In genomic region chr20:24805456-24806233, GRCh38 we compare ENCODE assay signal across 21 cellular contexts.
DNase-seq lines count a peak whose midpoint lies in the region; ATAC-seq, FAIRE-seq and TF ChIP-seq lines count a peak whose summit lies in the region.
"Had no signal": no experiment of that assay in that cellular context is flagged by ENCODE, and none has a peak within 500 bp of the region (broad histone marks: within the 10 kb centered on the region; RNA-seq: fewer than 3 reads in every experiment).

No MANE protein-coding gene starts in this region.

- H3K27me3 ChIP-seq in HepG2 (ENCODE audit: control insufficient read depth in 1 of 2, insufficient read depth in 2 of 2, low read length in 2 of 2) (peaks cover 6 to 30% of the 10 kb centered on the region in 2 experiments; a peak in 4 of 5 replicates), right lobe of liver (no peaks in the 10 kb centered on the region), left lung (no peaks in the 10 kb centered on the region), neuronal stem cell (ENCODE audit: control insufficient read depth in 3 of 3, insufficient read depth in 3 of 3, low read depth in 1 of 3, low read length in 3 of 3) (no peaks in the 10 kb centered on the region), tibial nerve (no peaks in the 10 kb centered on the region)
- H3K27me3 ChIP-seq: BLaER1 had no signal

- H3K4me1 ChIP-seq in HepG2 (ENCODE audit: insufficient read depth, low read length) = no peaks in the 10 kb centered on the region
- no peaks in the 10 kb centered on the region for H3K4me1 ChIP-seq in right lobe of liver
- no peaks in the 10 kb centered on the region for H3K4me1 ChIP-seq in left lung
- H3K4me1 ChIP-seq in neuronal stem cell (ENCODE audit: control insufficient read depth in 2 of 2, insufficient read depth in 1 of 2, low read depth in 1 of 2, low read length in 2 of 2) = peaks cover 0 to 2% of the 10 kb centered on the region in 2 donors
- no peaks in the 10 kb centered on the region for H3K4me1 ChIP-seq in tibial nerve

- no peak for TF ChIP-seq RAD21 in HepG2 (CRISPR knock-in tag; IDR thresholded peaks at IDR 0.05)

- no peak overlapping the region for H3K9ac ChIP-seq in HepG2 (ENCODE audit: insufficient read depth, low read depth, low read length)
- no peak overlapping the region for H3K9ac ChIP-seq in neuronal stem cell (ENCODE audit: low read depth, low read length, poor library complexity)
- H3K9ac ChIP-seq: BLaER1, GM23248 had no signal

- no peaks in the 10 kb centered on the region for H3K79me2 ChIP-seq in HepG2 (ENCODE audit: insufficient read depth, low read length)

- H4K91ac ChIP-seq in neuronal stem cell (ENCODE audit: low read depth, low read length, poor library complexity) = no peak overlapping the region

- H3K4me2 ChIP-seq in HepG2 (ENCODE audit: low read depth, low read length) = no peak overlapping the region
- no peak overlapping the region for H3K4me2 ChIP-seq in neuronal stem cell (ENCODE audit: insufficient read depth, low read length, poor library complexity, severe bottlenecking)
- H3K4me2 ChIP-seq: BLaER1 had no signal

- H2AFZ ChIP-seq in HepG2 (ENCODE audit: low read length) (no peak overlapping the region), neuronal stem cell (ENCODE audit: low read length) (no peak overlapping the region)
- H2AFZ ChIP-seq: GM23248 had no signal

- H3K23ac ChIP-seq in neuronal stem cell (ENCODE audit: low read depth, low read length, poor library complexity) = no peak overlapping the region

- H3K4me3 ChIP-seq in HepG2 (replicated peaks in 1 of 3; ENCODE audit: insufficient read depth in 1 of 3, low read depth in 2 of 3, low read length in 3 of 3) (no peak overlapping the region), right lobe of liver (no peak overlapping the region), left lung (no peak overlapping the region), neuronal stem cell (ENCODE audit: low read length in 2 of 2) (no peak overlapping the region), tibial nerve (no peak overlapping the region)
- H3K4me3 ChIP-seq: BLaER1, GM23248 had no signal

- H3K18ac ChIP-seq in neuronal stem cell (ENCODE audit: low read length) = no peak overlapping the region

- BruUV-seq in HepG2 (replicated peaks; lab: Mats Ljungman, UMichigan) = no TSS peak

- H3K36me3 ChIP-seq in HepG2 (replicated peaks in 1 of 2; ENCODE audit: control insufficient read depth in 1 of 2, insufficient read depth in 2 of 2, low read length in 2 of 2) (no peaks in the 10 kb centered on the region), right lobe of liver (no peaks in the 10 kb centered on the region), left lung (no peaks in the 10 kb centered on the region), neuronal stem cell (replicated peaks in 1 of 2; ENCODE audit: control insufficient read depth in 2 of 2, insufficient read depth in 2 of 2, low read length in 2 of 2) (no peaks in the 10 kb centered on the region), tibial nerve (no peaks in the 10 kb centered on the region)
- H3K36me3 ChIP-seq: BLaER1 had no signal

- H2BK120ac ChIP-seq in neuronal stem cell (ENCODE audit: low read depth, low read length) = no peak overlapping the region

- H3K14ac ChIP-seq in neuronal stem cell (ENCODE audit: low read length) = no peak overlapping the region

- no peak overlapping the region for H4K8ac ChIP-seq in neuronal stem cell (ENCODE audit: low read depth, low read length)

- in situ Hi-C loops in HepG2 (cut with HindIII; ENCODE audit: extremely low pct_ligation_motif_present, low pct_unique_long_range_greater_than_20kb) = no loop called here

- H3K79me1 ChIP-seq in neuronal stem cell (ENCODE audit: low read depth, low read length) = no peaks in the 10 kb centered on the region

- POLR2A ChIA-PET in HepG2 (lab: Yijun Ruan, JAX) = no interaction called here

- H3K9me3 ChIP-seq in HepG2 (ENCODE audit: low read length) (no peaks in the 10 kb centered on the region), right lobe of liver (no peaks in the 10 kb centered on the region), left lung (no peaks in the 10 kb centered on the region), neuronal stem cell (replicated peaks in 1 of 2; ENCODE audit: control insufficient read depth in 2 of 2, insufficient read depth in 1 of 2, low read depth in 1 of 2, low read length in 2 of 2) (peaks cover 0 to 1% of the 10 kb centered on the region in 2 donors), tibial nerve (no peaks in the 10 kb centered on the region)
- H3K9me3 ChIP-seq: BLaER1 had no signal

- TF ChIP-seq POLR2A in HepG2 (IDR thresholded peaks at IDR 0.05; ENCODE audit: insufficient read depth in 1 of 2, low read depth in 2 of 2, low read length in 2 of 2) (no peak), right lobe of liver (IDR thresholded peaks at IDR 0.05) (no peak), tibial nerve (IDR thresholded peaks at IDR 0.05) (no peak)

- no peak overlapping the region for H3K27ac ChIP-seq in HepG2 (ENCODE audit: extremely low read length, insufficient read depth, low read length)
- no peak overlapping the region for H3K27ac ChIP-seq in right lobe of liver
- no peak overlapping the region for H3K27ac ChIP-seq in left lung
- no peak overlapping the region for H3K27ac ChIP-seq in neuronal stem cell (replicated peaks; ENCODE audit: low read length)
- H3K27ac ChIP-seq in tibial nerve = no peak overlapping the region
- H3K27ac ChIP-seq: BLaER1, GM23248 had no signal

- no peak for FAIRE-seq in HepG2 (lab: Jason Lieb, UNC)
- FAIRE-seq: GM12892, GM18507, H54, HTR-8/SVneo had no signal

- no peak for TF ChIP-seq CTCF in HepG2 (CRISPR knock-in tag; IDR thresholded peaks at IDR 0.05)
- TF ChIP-seq CTCF in right lobe of liver (IDR thresholded peaks at IDR 0.05) = no peak
- no peak for TF ChIP-seq CTCF in left lung (IDR thresholded peaks at IDR 0.05)
- no peak for TF ChIP-seq CTCF in tibial nerve (IDR thresholded peaks at IDR 0.05)

- H3K4ac ChIP-seq in neuronal stem cell (ENCODE audit: low read length) = no peak overlapping the region

- H2AK5ac ChIP-seq in neuronal stem cell (ENCODE audit: low read depth, low read length) = no peak overlapping the region

- no peak for DNase-seq in HepG2 (ENCODE audit: low spot score)
- no peak for DNase-seq in right lobe of liver
- DNase-seq in left lung = peak in 1 of 2 donors; percentile 54
- no peak for DNase-seq in neuronal stem cell (ENCODE audit: low spot score)
- DNase-seq in tibial nerve (ENCODE audit: low spot score in 2 of 2) = no peak
- DNase-seq in left colon = no peak
- DNase-seq in activated effector memory CD4-positive, alpha-beta T cell treated with Interleukin-2 at 50 U/mL for 16 hours = no peak
- DNase-seq: 8988T; CD4-positive, alpha-beta memory T cell; DMS153; DMS79; GDM1; GM23248; HFFc6 had no signal

- H2BK12ac ChIP-seq in neuronal stem cell (ENCODE audit: low read length) = no peak overlapping the region

- intact Hi-C loops in HepG2 (cut with micrococcal nuclease; ENCODE audit: unreplicated experiment) = no loop called here
- intact Hi-C loops in right lobe of liver (cut with DNase I) = no loop called here
- intact Hi-C loops in left lung (cut with DNase I) = no loop called here
- intact Hi-C loops in left colon (cut with DNase I, micrococcal nuclease) = no loop called here

- H2BK15ac ChIP-seq in neuronal stem cell (ENCODE audit: low read length) = peak overlapping the region; percentile 70

- no peak for TF ChIP-seq EP300 in HepG2 (IDR thresholded peaks at IDR 0.05; ENCODE audit: low read depth in 2 of 2, low read length in 2 of 2)
- TF ChIP-seq EP300 in HepG2 (CRISPR knock-in tag; IDR thresholded peaks at IDR 0.05; ENCODE audit: borderline replicate concordance) = no peak
- no peak for TF ChIP-seq EP300 in tibial nerve (IDR thresholded peaks at IDR 0.05)

- no peak overlapping the region for H2BK5ac ChIP-seq in neuronal stem cell (ENCODE audit: low read length)

- no peak for ATAC-seq in HepG2
- ATAC-seq in right lobe of liver = no peak
- ATAC-seq in left lung = peak; percentile 94
- ATAC-seq in left colon = no peak
- no peak for ATAC-seq in HG03460 (IDR thresholded peaks at IDR 0.05; ENCODE audit: unreplicated experiment)
- ATAC-seq: HCT116 had no signal

- H4K20me1 ChIP-seq in HepG2 (ENCODE audit: insufficient read depth, low read length) = no peaks in the 10 kb centered on the region
- H4K20me1 ChIP-seq: BLaER1 had no signal

- CTCF ChIA-PET in HepG2 (lab: Yijun Ruan, JAX; ENCODE audit: low intra/inter-chr PET ratio, low total read pairs) = no interaction called here

- 31% methylated on average over 10 of the region's 11 CpGs for WGBS in HepG2 (ENCODE audit: low lambda C conversion rate)
- 72% methylated on average over 8 of the region's 11 CpGs for WGBS in right lobe of liver (ENCODE audit: insufficient coverage, low coverage, low lambda C conversion rate, missing lambda C conversion rate)
- WGBS in neuronal stem cell (ENCODE audit: extremely low coverage in 2 of 2, insufficient read length in 2 of 2, insufficient replicate concordance in 1 of 2), 2 donors = no CpG with 5 or more reads among the region's 11 CpGs
- WGBS in tibial nerve, 2 donors = 84% methylated on average over 10 to 11 of the region's 11 CpGs

TF ChIP-seq in HepG2, 621 proteins besides CTCF, POLR2A, EP300 and RAD21:
- TF ChIP-seq, protein P1, sequence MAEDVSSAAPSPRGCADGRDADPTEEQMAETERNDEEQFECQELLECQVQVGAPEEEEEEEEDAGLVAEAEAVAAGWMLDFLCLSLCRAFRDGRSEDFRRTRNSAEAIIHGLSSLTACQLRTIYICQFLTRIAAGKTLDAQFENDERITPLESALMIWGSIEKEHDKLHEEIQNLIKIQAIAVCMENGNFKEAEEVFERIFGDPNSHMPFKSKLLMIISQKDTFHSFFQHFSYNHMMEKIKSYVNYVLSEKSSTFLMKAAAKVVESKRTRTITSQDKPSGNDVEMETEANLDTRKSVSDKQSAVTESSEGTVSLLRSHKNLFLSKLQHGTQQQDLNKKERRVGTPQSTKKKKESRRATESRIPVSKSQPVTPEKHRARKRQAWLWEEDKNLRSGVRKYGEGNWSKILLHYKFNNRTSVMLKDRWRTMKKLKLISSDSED (CRISPR knock-in tag; IDR thresholded peaks at IDR 0.05) = 0 out of 2 replicates have a peak, but pooled peaks have one; percentile 32
- TF ChIP-seq, protein P2, sequence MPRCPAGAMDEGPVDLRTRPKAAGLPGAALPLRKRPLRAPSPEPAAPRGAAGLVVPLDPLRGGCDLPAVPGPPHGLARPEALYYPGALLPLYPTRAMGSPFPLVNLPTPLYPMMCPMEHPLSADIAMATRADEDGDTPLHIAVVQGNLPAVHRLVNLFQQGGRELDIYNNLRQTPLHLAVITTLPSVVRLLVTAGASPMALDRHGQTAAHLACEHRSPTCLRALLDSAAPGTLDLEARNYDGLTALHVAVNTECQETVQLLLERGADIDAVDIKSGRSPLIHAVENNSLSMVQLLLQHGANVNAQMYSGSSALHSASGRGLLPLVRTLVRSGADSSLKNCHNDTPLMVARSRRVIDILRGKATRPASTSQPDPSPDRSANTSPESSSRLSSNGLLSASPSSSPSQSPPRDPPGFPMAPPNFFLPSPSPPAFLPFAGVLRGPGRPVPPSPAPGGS (CRISPR knock-in tag; IDR thresholded peaks at IDR 0.05) = no peak
